Comparison of ENCODE assay signal across 7 cellular contexts in genomic region chr14:81435048-81435577, GRCh38. TPM values are rescaled to one million over a fixed set of nuclear protein-coding genes. Genes with fewer than 3 reads are reported as not detected.
DNase-seq lines count a peak whose midpoint lies in the region; ATAC-seq and TF ChIP-seq lines count a peak whose summit lies in the region.

No MANE protein-coding gene starts in this region.

- H3K23ac ChIP-seq in IMR-90 (ENCODE audit: low read depth, low read length) = no peak overlapping the region

- H3K9me3 ChIP-seq in IMR-90 (ENCODE audit: control insufficient read depth, insufficient read depth, low read length) = no peaks in the 10 kb centered on the region

- no peaks in the 10 kb centered on the region for H3K9me1 ChIP-seq in IMR-90 (ENCODE audit: insufficient read depth, low read length)

- H3K4ac ChIP-seq in IMR-90 (ENCODE audit: low read depth, low read length) = no peak overlapping the region

- H2BK120ac ChIP-seq in IMR-90 (ENCODE audit: low read depth, low read length) = no peak overlapping the region

- H3K27ac Mint-ChIP-seq in activated CD8-positive, alpha-beta T cell treated with anti-CD3 and anti-CD28 coated beads, Interleukin-2, amount 10 ng/mL, durations not matched to agents 7 days and 5 days = no peak overlapping the region

- H2AK9ac ChIP-seq in IMR-90 (replicated peaks; ENCODE audit: low read depth, low read length, poor library complexity) = no peak overlapping the region

- H3K27me3 Mint-ChIP-seq in activated CD8-positive, alpha-beta T cell treated with anti-CD3 and anti-CD28 coated beads, Interleukin-2, amount 10 ng/mL, durations not matched to agents 7 days and 5 days (ENCODE audit: low read depth) = peaks cover 60% of the 10 kb centered on the region

- no peaks in the 10 kb centered on the region for H3K9me3 Mint-ChIP-seq in activated CD8-positive, alpha-beta T cell treated with anti-CD3 and anti-CD28 coated beads, Interleukin-2, amount 10 ng/mL, durations not matched to agents 7 days and 5 days (ENCODE audit: insufficient read depth)

- TF ChIP-seq POLR2A in IMR-90 (IDR thresholded peaks at IDR 0.05; ENCODE audit: low read depth, low read length) = no peak

- H3K27me3 ChIP-seq in IMR-90 (ENCODE audit: control insufficient read depth, insufficient read depth, low read length) = peaks cover 46% of the 10 kb centered on the region

- H3K4me1 ChIP-seq in IMR-90 (ENCODE audit: control insufficient read depth, insufficient read depth, low read length) = no peaks in the 10 kb centered on the region; the same call in 1 of the 2 replicates

- H3K79me1 ChIP-seq in IMR-90 (ENCODE audit: low read depth in 1 of 2, low read length in 2 of 2) = no peaks in the 10 kb centered on the region

- intact Hi-C loops in IMR-90 (cut with micrococcal nuclease) = no loop called here

- no peak overlapping the region for H3K56ac ChIP-seq in IMR-90 (ENCODE audit: extremely low read depth, insufficient read depth, low read length)

- in situ Hi-C loops in IMR-90 (cut with MboI; ENCODE audit: low sequenced_read_pairs) = no loop called here

- DNase-seq in IMR-90 (no peak), iPS-NIHi7 (ENCODE audit: extremely low spot score) (peak; percentile 45), NCI-H446 (lab: John Stamatoyannopoulos, UW) (no peak)
- DNase-seq in activated CD8-positive, alpha-beta T cell treated with anti-CD3 and anti-CD28 coated beads, Interleukin-2, amount 10 ng/mL, durations not matched to agents 7 days and 5 days = no peak

- no peak overlapping the region for H2AK5ac ChIP-seq in IMR-90 (ENCODE audit: low read depth, low read length)

- POLR2A ChIA-PET in IMR-90 (lab: Charles Lee; ENCODE audit: unreplicated experiment) = no interaction called here
- POLR2A ChIA-PET in activated CD8-positive, alpha-beta T cell treated with anti-CD3 and anti-CD28 coated beads, Interleukin-2, amount 10 ng/mL, durations not matched to agents 7 days and 5 days (lab: Charles Lee) = no interaction called here

- no peak for TF ChIP-seq RAD21 in IMR-90 (IDR thresholded peaks at IDR 0.05; ENCODE audit: low read length)

- no peak overlapping the region for H2AFZ ChIP-seq in IMR-90 (replicated peaks; ENCODE audit: low read length, poor library complexity)

- peak overlapping the region; percentile 42 for H3K4me3 Mint-ChIP-seq in activated CD8-positive, alpha-beta T cell treated with anti-CD3 and anti-CD28 coated beads, Interleukin-2, amount 10 ng/mL, durations not matched to agents 7 days and 5 days

- H3K27ac ChIP-seq in IMR-90 (ENCODE audit: insufficient read depth, low read length) (no peak overlapping the region), skin epidermis (peak overlapping the region in 7 of 21 experiments; percentile 18 to 85 (median 45))

- no peak overlapping the region for H4K8ac ChIP-seq in IMR-90 (ENCODE audit: low read depth in 2 of 2, low read length in 2 of 2)

- no peak for TF ChIP-seq CTCF in IMR-90 (conservative IDR thresholded peaks at IDR 0.05; ENCODE audit: low read depth, low read length)

- H4K5ac ChIP-seq in IMR-90 (ENCODE audit: low read depth, low read length) = no peak overlapping the region

- peak overlapping the region; percentile 81; the same call in 1 of the 2 replicates for H3K4me2 ChIP-seq in IMR-90 (ENCODE audit: low read depth, low read length)

- no peaks in the 10 kb centered on the region for H3K36me3 ChIP-seq in IMR-90 (ENCODE audit: control insufficient read depth, insufficient read depth, low read length)

- H4K20me1 ChIP-seq in IMR-90 (ENCODE audit: insufficient read depth, low read length) = no peaks in the 10 kb centered on the region

- CTCF ChIA-PET in IMR-90 (lab: Yijun Ruan, JAX) = no interaction called here
- CTCF ChIA-PET in activated CD8-positive, alpha-beta T cell treated with anti-CD3 and anti-CD28 coated beads, Interleukin-2, amount 10 ng/mL, durations not matched to agents 7 days and 5 days (lab: Charles Lee) = no interaction called here

- H3K4me1 Mint-ChIP-seq in activated CD8-positive, alpha-beta T cell treated with anti-CD3 and anti-CD28 coated beads, Interleukin-2, amount 10 ng/mL, durations not matched to agents 7 days and 5 days (ENCODE audit: low read depth) = peaks cover 14% of the 10 kb centered on the region

- H2BK20ac ChIP-seq in IMR-90 (ENCODE audit: low read depth, low read length) = no peak overlapping the region

- H2BK15ac ChIP-seq in IMR-90 (ENCODE audit: low read depth, low read length) = no peak overlapping the region

- ATAC-seq in IMR-90 (ENCODE audit: low read depth) (no peak), GM19463 (IDR thresholded peaks at IDR 0.05; ENCODE audit: unreplicated experiment) (no peak), GM18502 (IDR thresholded peaks at IDR 0.05; ENCODE audit: poor library complexity, unreplicated experiment) (no peak)
- ATAC-seq in activated CD8-positive, alpha-beta T cell treated with anti-CD3 and anti-CD28 coated beads, Interleukin-2, amount 10 ng/mL, durations not matched to agents 7 days and 5 days = no peak

- no peak overlapping the region for H3K14ac ChIP-seq in IMR-90 (replicated peaks; ENCODE audit: low read depth, low read length)

- dilution Hi-C loops in IMR-90 (cut with HindIII; ENCODE audit: low sequenced_read_pairs, unreplicated experiment) = no loop called here

- H4K91ac ChIP-seq in IMR-90 (ENCODE audit: insufficient read depth, low read depth, low read length) = no peak overlapping the region

- no TSS peak for BruUV-seq in IMR-90 (replicated peaks; lab: Mats Ljungman, UMichigan)

- WGBS in IMR-90 (ENCODE audit: extremely low coverage in 2 of 2, insufficient read length in 1 of 2), 2 experiments = no CpG with 5 or more reads among the region's 14 CpGs

- no peaks in the 10 kb centered on the region for H3K36me3 Mint-ChIP-seq in activated CD8-positive, alpha-beta T cell treated with anti-CD3 and anti-CD28 coated beads, Interleukin-2, amount 10 ng/mL, durations not matched to agents 7 days and 5 days (ENCODE audit: low read depth)

- H3K9ac ChIP-seq in IMR-90 (ENCODE audit: low read depth, low read length) = no peak overlapping the region

- H3K18ac ChIP-seq in IMR-90 (ENCODE audit: low read depth, low read length) = no peak overlapping the region

- H3K4me3 ChIP-seq in IMR-90 (ENCODE audit: insufficient read depth, low read depth, low read length) (no peak overlapping the region), skin epidermis (peak overlapping the region; percentile 31 to 74 (median 59))

- H2BK5ac ChIP-seq in IMR-90 (ENCODE audit: low read depth, low read length, poor library complexity, severe bottlenecking) = no peak overlapping the region

TF ChIP-seq in IMR-90, 13 proteins besides CTCF, POLR2A, EP300 and RAD21:
- no peak for TF ChIP-seq USF2 (IDR thresholded peaks at IDR 0.05; ENCODE audit: low read depth, low read length)
- no peak for TF ChIP-seq RCOR1 (IDR thresholded peaks at IDR 0.05; ENCODE audit: insufficient replicate concordance, low read length)
- TF ChIP-seq CEBPB (IDR thresholded peaks at IDR 0.05; ENCODE audit: low read depth, low read length) = no peak
- TF ChIP-seq BHLHE40 (IDR thresholded peaks at IDR 0.05; ENCODE audit: low read depth, low read length) = no peak
- no peak for TF ChIP-seq MAFK (IDR thresholded peaks at IDR 0.05; ENCODE audit: low read depth, low read length)
- no peak for TF ChIP-seq FOS (IDR thresholded peaks at IDR 0.05; ENCODE audit: low read depth, low read length)
- no peak for TF ChIP-seq RFX5 (IDR thresholded peaks at IDR 0.05; ENCODE audit: low read depth, low read length)
- TF ChIP-seq ELK1 (IDR thresholded peaks at IDR 0.05; ENCODE audit: borderline replicate concordance, low read depth, low read length) = no peak
- TF ChIP-seq MXI1 (IDR thresholded peaks at IDR 0.05; ENCODE audit: borderline replicate concordance, low read depth, low read length) = no peak
- TF ChIP-seq NFE2L2 (IDR thresholded peaks at IDR 0.05; ENCODE audit: low read depth, low read length) = no peak
- TF ChIP-seq CHD1 (IDR thresholded peaks at IDR 0.05; ENCODE audit: low read depth, low read length) = no peak
- no peak for TF ChIP-seq SMC3 (IDR thresholded peaks at IDR 0.05; ENCODE audit: low read depth, low read length)
- TF ChIP-seq MAZ (IDR thresholded peaks at IDR 0.05; ENCODE audit: borderline replicate concordance, low read depth, low read length) = no peak
TF ChIP-seq in IMR-90: peak in this region for 0.

RNA-seq across cellular contexts. Expression of gene STON2, which starts 35.0 kb away (rescaled TPM):
- total RNA-seq in IMR-90 (2012; rRNA removed) = not detected in 2 replicates
- polyA plus RNA-seq in IMR-90 (2012; rRNA removed) = not detected in 2 replicates
- polyA plus RNA-seq in IMR-90 (2012; cell fraction: cytosol; rRNA removed) = not detected in 2 replicates
- not detected in 2 replicates for polyA plus RNA-seq in IMR-90 (2012; cell fraction: nucleus; rRNA removed; ENCODE audit: low replicate concordance)
- under 1 TPM in 1 of 2 experiments, not detected in 1; 0.13 TPM for total RNA-seq in activated CD8-positive, alpha-beta T cell treated with anti-CD3 and anti-CD28 coated beads, Interleukin-2, amount 10 ng/mL, durations not matched to agents 7 days and 5 days
